Comparison of ENCODE assay signal across 8 cellular contexts in the genomic region with DNA sequence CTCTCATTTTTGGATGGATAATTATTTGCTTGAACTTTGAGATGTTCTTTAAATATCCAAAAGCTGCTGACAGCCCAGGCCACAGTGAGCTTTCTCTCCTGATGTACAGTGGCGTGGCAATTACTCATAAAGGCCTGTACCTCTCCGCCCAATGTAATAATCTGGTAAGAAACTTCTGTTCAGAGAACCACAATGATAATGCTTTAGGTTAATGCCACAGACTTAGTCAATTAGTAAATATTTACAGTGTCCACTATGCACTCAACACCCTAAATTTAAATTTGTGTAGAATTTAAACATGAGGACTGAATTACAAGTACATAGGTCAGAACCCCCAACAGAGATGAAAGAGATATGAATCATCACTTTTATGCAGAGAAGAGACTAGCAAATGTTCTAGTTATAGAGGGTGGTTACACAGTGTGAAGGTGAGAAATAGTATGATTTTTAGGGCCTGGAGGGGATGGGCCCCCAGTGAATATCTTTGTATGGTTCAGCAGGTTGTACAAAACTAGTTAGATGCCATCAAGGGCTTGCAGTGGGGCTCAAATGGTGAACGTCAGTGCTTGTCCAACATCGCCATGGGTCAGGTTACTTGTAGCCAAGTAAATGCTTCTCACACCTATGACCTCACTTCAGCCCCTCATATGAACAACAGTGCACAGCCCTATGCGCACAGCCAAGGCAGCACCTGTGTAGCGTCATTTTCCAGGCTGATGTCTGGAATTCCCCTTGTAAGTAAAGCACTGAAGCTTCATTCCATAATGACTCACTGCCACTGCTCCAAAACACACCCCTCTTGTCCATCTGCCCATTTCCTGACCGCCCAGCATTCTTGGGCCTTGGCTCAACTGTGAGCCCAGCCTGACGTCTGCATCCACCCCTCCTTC. TPM values are rescaled to one million over a fixed set of nuclear protein-coding genes. Genes with fewer than 3 reads are reported as not detected.
A peak's percentile ranks its signal among the peaks of the same experiment; 100 is the strongest.
DNase-seq lines count a peak whose midpoint lies in the region; ATAC-seq lines count a peak whose summit lies in the region.

No MANE protein-coding gene starts in this region.

- in situ Hi-C loops in ACHN (cut with HindIII; ENCODE audit: low pct_ligation_motif_present, low pct_unique_long_range_greater_than_20kb, low sequenced_read_pairs): no loop called here

- no peak for ATAC-seq in GM18867 (IDR thresholded peaks at IDR 0.05; ENCODE audit: unreplicated experiment)
- no peak for ATAC-seq in GM19467 (IDR thresholded peaks at IDR 0.05; ENCODE audit: unreplicated experiment)

- no peaks in the 10 kb centered on the region for H3K27me3 ChIP-seq in mucosa of stomach (ENCODE audit: control insufficient read depth, insufficient read depth, low read length)

- H3K9ac ChIP-seq in mucosa of stomach (ENCODE audit: low read length): peak overlapping the region; percentile 12

- H3K4me1 ChIP-seq in mucosa of stomach (ENCODE audit: control insufficient read depth, insufficient read depth, low read length): peaks cover 71% of the 10 kb centered on the region

- H3K4me3 ChIP-seq in mucosa of stomach (ENCODE audit: low read length): no peak overlapping the region

- peaks cover 3% of the 10 kb centered on the region for H3K36me3 ChIP-seq in mucosa of stomach (ENCODE audit: control insufficient read depth, insufficient read depth, low read length)

- no peaks in the 10 kb centered on the region for H3K9me3 ChIP-seq in mucosa of stomach (ENCODE audit: control insufficient read depth, low read length)

- DNase-seq in ACHN (peak; percentile 95), HT1080 (ENCODE audit: low read depth) (peak; percentile 99), dermis blood vessel endothelial cell (peak; percentile 95), NOMO-1 (lab: John Stamatoyannopoulos, UW; ENCODE audit: unreplicated experiment in 2 of 2) (no peak), SKM-1 (lab: John Stamatoyannopoulos, UW; ENCODE audit: unreplicated experiment) (no peak)

RNA-seq across cellular contexts. Expression of gene ABHD2, which starts 13.3 kb away (rescaled TPM):
- 68.0 and 77.6 TPM in 2 replicates for total RNA-seq in HT1080 (2014; rRNA removed; shearing (Covaris generic))
- 22.7 and 33.2 TPM in 2 replicates for polyA plus RNA-seq in HT1080 (2015; cell fraction: cytosol; rRNA removed)
- polyA plus RNA-seq in HT1080 (2015; cell fraction: nucleus; rRNA removed): 73.7 and 81.1 TPM in 2 replicates
- 51.7 and 75.6 TPM in 2 replicates for total RNA-seq in dermis blood vessel endothelial cell

Comparison
In these comparisons a context has a peak if more than half of its experiments do, and no peak if none do; other contexts are left out.
1. DNase-seq: peak in ACHN (single experiment), HT1080 (single experiment) and dermis blood vessel endothelial cell (single experiment); none in NOMO-1 (0 of 2) and SKM-1 (single experiment).